Comparison of ENCODE assay signal across 13 cellular contexts in genomic region chr4:119087121-119087520, GRCh38. TPM values are rescaled to one million over a fixed set of nuclear protein-coding genes. Genes with fewer than 3 reads are reported as not detected.
DNase-seq lines count a peak whose midpoint lies in the region; ATAC-seq and TF ChIP-seq lines count a peak whose summit lies in the region.
"Had no signal": no experiment of that assay in that cellular context is flagged by ENCODE, and none has a peak within 500 bp of the region (broad histone marks: within the 10 kb centered on the region; RNA-seq: fewer than 3 reads in every experiment).

No MANE protein-coding gene starts in this region.

- no peaks in the 10 kb centered on the region for H3K27me3 ChIP-seq in CD4-positive, alpha-beta T cell (ENCODE audit: control insufficient read depth, insufficient read depth, low read length)

- CTCF ChIA-PET in CD4-positive, alpha-beta T cell (lab: Charles Lee) = interaction anchor here (1.5 kb wide), 1 partner anchor 14 kb away, joined by 3 read pairs; no protein-coding TSS in a partner anchor

- no peak overlapping the region for H3K4me3 ChIP-seq in fibroblast of mammary gland (ENCODE audit: control insufficient read depth, low read depth, low read length)

- no peak overlapping the region for H3K4me3 Mint-ChIP-seq in CD4-positive, alpha-beta T cell
- no peak overlapping the region for H3K4me3 Mint-ChIP-seq in osteocyte (ENCODE audit: unreplicated experiment)
- no peak overlapping the region for H3K4me3 Mint-ChIP-seq in activated T-helper 17 cell treated with anti-CD3 and anti-CD28 coated beads, Interleukin-2, amount 50 U/mL, for 72 hours
- H3K4me3 Mint-ChIP-seq: activated CD8-positive, alpha-beta memory T cell treated with anti-CD3 and anti-CD28 coated beads, Interleukin-2, amount 10 ng/mL, durations not matched to agents 7 days and 5 days had no signal

- POLR2A ChIA-PET in CD4-positive, alpha-beta T cell (lab: Charles Lee) = no interaction called here

- H3K27ac Mint-ChIP-seq in CD4-positive, alpha-beta T cell = no peak overlapping the region
- H3K27ac Mint-ChIP-seq in osteocyte (ENCODE audit: unreplicated experiment) = no peak overlapping the region
- H3K27ac Mint-ChIP-seq in activated T-helper 17 cell treated with anti-CD3 and anti-CD28 coated beads, Interleukin-2, amount 50 U/mL, for 72 hours = no peak overlapping the region
- H3K27ac Mint-ChIP-seq: activated CD8-positive, alpha-beta memory T cell treated with anti-CD3 and anti-CD28 coated beads, Interleukin-2, amount 10 ng/mL, durations not matched to agents 7 days and 5 days had no signal

- peak; percentile 26 for TF ChIP-seq CTCF in CD4-positive, alpha-beta T cell (IDR thresholded peaks at IDR 0.05)
- peak; percentile 51 for TF ChIP-seq CTCF in fibroblast of mammary gland (conservative IDR thresholded peaks at IDR 0.05; ENCODE audit: control insufficient read depth, insufficient read depth, low read depth, low read length)
- TF ChIP-seq CTCF in osteocyte (IDR thresholded peaks at IDR 0.05) = peak; percentile 42

- no peak for ATAC-seq in CD4-positive, alpha-beta T cell (ENCODE audit: poor library complexity)
- ATAC-seq in activated T-helper 17 cell treated with anti-CD3 and anti-CD28 coated beads, Interleukin-2, amount 50 U/mL, for 72 hours (replicated peaks) = no peak
- ATAC-seq in HG02938 (IDR thresholded peaks at IDR 0.05; ENCODE audit: unreplicated experiment) = no peak
- ATAC-seq: activated CD8-positive, alpha-beta memory T cell treated with anti-CD3 and anti-CD28 coated beads, Interleukin-2, amount 10 ng/mL, durations not matched to agents 7 days and 5 days had no signal

- H3K4me1 Mint-ChIP-seq in CD4-positive, alpha-beta T cell (ENCODE audit: low read depth) = no peaks in the 10 kb centered on the region
- H3K4me1 Mint-ChIP-seq in osteocyte (ENCODE audit: unreplicated experiment) = no peaks in the 10 kb centered on the region
- H3K4me1 Mint-ChIP-seq in activated T-helper 17 cell treated with anti-CD3 and anti-CD28 coated beads, Interleukin-2, amount 50 U/mL, for 72 hours = no peaks in the 10 kb centered on the region
- H3K4me1 Mint-ChIP-seq: activated CD8-positive, alpha-beta memory T cell treated with anti-CD3 and anti-CD28 coated beads, Interleukin-2, amount 10 ng/mL, durations not matched to agents 7 days and 5 days had no signal

- no peaks in the 10 kb centered on the region for H3K9me3 ChIP-seq in CD4-positive, alpha-beta T cell (ENCODE audit: control insufficient read depth, low read length)

- no peaks in the 10 kb centered on the region for H3K27me3 Mint-ChIP-seq in CD4-positive, alpha-beta T cell
- H3K27me3 Mint-ChIP-seq in osteocyte (ENCODE audit: unreplicated experiment) = no peaks in the 10 kb centered on the region
- no peaks in the 10 kb centered on the region for H3K27me3 Mint-ChIP-seq in activated T-helper 17 cell treated with anti-CD3 and anti-CD28 coated beads, Interleukin-2, amount 50 U/mL, for 72 hours

- no peaks in the 10 kb centered on the region for H3K36me3 Mint-ChIP-seq in CD4-positive, alpha-beta T cell (ENCODE audit: low read depth)
- no peaks in the 10 kb centered on the region for H3K36me3 Mint-ChIP-seq in osteocyte (ENCODE audit: unreplicated experiment)
- no peaks in the 10 kb centered on the region for H3K36me3 Mint-ChIP-seq in activated T-helper 17 cell treated with anti-CD3 and anti-CD28 coated beads, Interleukin-2, amount 50 U/mL, for 72 hours (ENCODE audit: low read depth)
- H3K36me3 Mint-ChIP-seq: activated CD8-positive, alpha-beta memory T cell treated with anti-CD3 and anti-CD28 coated beads, Interleukin-2, amount 10 ng/mL, durations not matched to agents 7 days and 5 days had no signal

- no peaks in the 10 kb centered on the region for H3K9me3 Mint-ChIP-seq in CD4-positive, alpha-beta T cell
- H3K9me3 Mint-ChIP-seq in osteocyte (ENCODE audit: unreplicated experiment) = peaks cover 16% of the 10 kb centered on the region
- no peaks in the 10 kb centered on the region for H3K9me3 Mint-ChIP-seq in activated T-helper 17 cell treated with anti-CD3 and anti-CD28 coated beads, Interleukin-2, amount 50 U/mL, for 72 hours

- no peak overlapping the region for H3K27ac ChIP-seq in CD4-positive, alpha-beta T cell (ENCODE audit: low read depth, low read length)
- H3K27ac ChIP-seq: epithelial cell of prostate had no signal

- intact Hi-C loops in CD4-positive, alpha-beta T cell (cut with DNase I, micrococcal nuclease) = no loop called here

- DNase-seq in CD4-positive, alpha-beta T cell = no peak
- peak; percentile 17 for DNase-seq in RPMI7951 (ENCODE audit: low read depth)
- peak; percentile 53 for DNase-seq in fibroblast of mammary gland (ENCODE audit: low read depth)
- DNase-seq in osteocyte (ENCODE audit: extremely low spot score, unreplicated experiment) = no peak
- DNase-seq in SIG-M5 treated with dmso at 0.1 percent for 504 hours (lab: John Stamatoyannopoulos, UW; ENCODE audit: unreplicated experiment) = no peak
- no peak for DNase-seq in T1000 (lab: John Stamatoyannopoulos, UW)
- DNase-seq: activated CD8-positive, alpha-beta memory T cell treated with anti-CD3 and anti-CD28 coated beads, Interleukin-2, amount 10 ng/mL, durations not matched to agents 7 days and 5 days; left cardiac atrium; NCI-H1092 treated with DMSO at 0.1 percent for 48 hours; T-helper 2 cell had no signal

RNA-seq across cellular contexts. Expression of gene MYOZ2, which starts 48.5 kb away (rescaled TPM):
- not detected for total RNA-seq in CD4-positive, alpha-beta T cell
- 0.29 and 0.48 TPM in 2 replicates for total RNA-seq in RPMI7951 (2014; rRNA removed; shearing (Covaris generic))
- not detected in 2 replicates for total RNA-seq in osteocyte
- not detected for total RNA-seq in activated T-helper 17 cell treated with anti-CD3 and anti-CD28 coated beads, Interleukin-2, amount 50 U/mL, for 72 hours
- total RNA-seq: activated CD8-positive, alpha-beta memory T cell treated with anti-CD3 and anti-CD28 coated beads, Interleukin-2, amount 10 ng/mL, durations not matched to agents 7 days and 5 days had no signal

Comparison
In these comparisons a context has a peak if more than half of its experiments do, and no peak if none do; other contexts are left out.
1. DNase-seq: peak in RPMI7951 (single experiment) and fibroblast of mammary gland (single experiment); none in CD4-positive, alpha-beta T cell (0 of 10), osteocyte (single experiment), SIG-M5 treated with dmso at 0.1 percent for 504 hours (single experiment) and T1000 (single experiment).
2. Peak in every context shown above with its lines, with median percentiles within 50 percentile points of each other: CTCF ChIP-seq.